ENCODE assay signal across 29 cellular contexts in the genomic region with DNA sequence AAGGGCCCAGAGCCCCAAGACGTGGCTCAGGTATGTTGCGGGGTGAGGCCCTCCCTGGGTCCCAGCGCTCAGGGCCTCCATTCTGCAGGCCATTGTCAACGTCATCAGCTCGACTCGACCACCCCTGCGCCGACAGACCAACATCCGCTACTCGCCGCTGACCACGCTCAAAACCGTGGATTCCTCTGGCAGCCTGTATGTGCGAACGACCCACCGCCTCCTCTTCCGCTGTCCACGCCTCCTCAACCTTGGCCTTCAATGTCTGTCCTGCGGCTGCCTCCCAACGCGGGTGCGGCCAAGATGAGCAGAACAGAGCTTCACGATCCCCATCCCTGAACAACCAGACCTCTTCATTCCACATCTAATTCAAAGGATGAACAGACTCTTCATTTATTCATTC. TPM values are rescaled to one million over a fixed set of nuclear protein-coding genes. Genes with fewer than 3 reads are reported as not detected.
"Had no signal": no experiment of that assay in that cellular context is flagged by ENCODE, and none has a peak within 500 bp of the region (broad histone marks: within the 10 kb centered on the region; RNA-seq: fewer than 3 reads in every experiment).

No MANE protein-coding gene starts in this region.

- H3K27ac Mint-ChIP-seq: activated naive CD4-positive, alpha-beta T cell treated with anti-CD3 and anti-CD28 coated beads for 36 hours; activated naive CD8-positive, alpha-beta T cell treated with anti-CD3 and anti-CD28 coated beads, Interleukin-2, amount 50 U/mL, for 24 hours; T-helper 17 cell; WTC11 had no signal

- ATAC-seq: activated naive CD8-positive, alpha-beta T cell treated with anti-CD3 and anti-CD28 coated beads, Interleukin-2, amount 50 U/mL, for 24 hours; activated T-cell treated with anti-CD3 and anti-CD28 coated beads, Interleukin-2, amount 50 U/mL, for 4 hours; body of pancreas; T-helper 17 cell; WTC11 had no signal

- H3K4me1 ChIP-seq: ascending aorta, body of pancreas had no signal

- DNase-seq: activated CD4-positive, alpha-beta T cell treated with anti-CD3 and anti-CD28 coated beads for 48 hours; activated CD4-positive, alpha-beta T cell treated with anti-CD3 and anti-CD28 coated beads, Interleukin-2, amount 50 U/mL, for 4 hours; activated CD4-positive, CD25-positive, alpha-beta regulatory T cell treated with anti-CD3 and anti-CD28 coated beads, Interleukin-2, amount 50 U/mL, for 72 hours; activated gamma-delta T cell; activated naive CD4-positive, alpha-beta T cell treated with anti-CD3 and anti-CD28 coated beads for 36 hours; activated naive CD8-positive, alpha-beta T cell treated with anti-CD3 and anti-CD28 coated beads, Interleukin-2, amount 50 U/mL, for 24 hours; activated T-cell treated with anti-CD3 and anti-CD28 coated beads, Interleukin-2, amount 50 U/mL, for 4 hours; amniotic stem cell; body of pancreas; central memory CD4-positive, alpha-beta T cell; MG63; MV-4-11; NCI-H1092 treated with DMSO at 0.1 percent for 48 hours; NCI-H1417 treated with DMSO at 0.1 percent for 48 hours; NCI-H1694; NCI-H2029; NCI-H2107; NCI-H2171 treated with DMSO at 0.1 percent for 48 hours; NCI-H226; NCI-H526; NCI-H774; SIG-M5; T-helper 17 cell; T-helper 9 cell had no signal

- H3K9me3 ChIP-seq: ascending aorta, body of pancreas, MG63 had no signal

- FAIRE-seq: bronchial epithelial cell had no signal

- H3K4me3 Mint-ChIP-seq: activated naive CD4-positive, alpha-beta T cell treated with anti-CD3 and anti-CD28 coated beads for 36 hours; activated naive CD8-positive, alpha-beta T cell treated with anti-CD3 and anti-CD28 coated beads, Interleukin-2, amount 50 U/mL, for 24 hours; activated T-cell treated with anti-CD3 and anti-CD28 coated beads, Interleukin-2, amount 50 U/mL, for 4 hours; T-helper 17 cell; WTC11 had no signal

- H3K27me3 ChIP-seq: ascending aorta, body of pancreas had no signal

- H3K36me3 ChIP-seq: ascending aorta, MG63 had no signal

- H3K4me1 Mint-ChIP-seq: WTC11 had no signal

- H3K9me3 Mint-ChIP-seq: activated naive CD4-positive, alpha-beta T cell treated with anti-CD3 and anti-CD28 coated beads for 36 hours; activated naive CD8-positive, alpha-beta T cell treated with anti-CD3 and anti-CD28 coated beads, Interleukin-2, amount 50 U/mL, for 24 hours; activated T-cell treated with anti-CD3 and anti-CD28 coated beads, Interleukin-2, amount 50 U/mL, for 4 hours; WTC11 had no signal

- H3K36me3 Mint-ChIP-seq: WTC11 had no signal

- H3K4me3 ChIP-seq: ascending aorta, body of pancreas, MG63 had no signal

- H3K27ac ChIP-seq: ascending aorta, body of pancreas had no signal

RNA-seq across cellular contexts. Expression of gene RDH8, which starts 8.2 kb away (rescaled TPM):
- total RNA-seq: activated naive CD4-positive, alpha-beta T cell treated with anti-CD3 and anti-CD28 coated beads for 36 hours; activated T-cell treated with anti-CD3 and anti-CD28 coated beads, Interleukin-2, amount 50 U/mL, for 4 hours; ascending aorta; body of pancreas; bronchial epithelial cell; NCI-H460; OCI-LY7; T-helper 17 cell; WTC11 had no signal

RNA-seq across cellular contexts. Expression of gene COL5A3, which starts 11.1 kb away (rescaled TPM):
- total RNA-seq: OCI-LY7 had no signal
